In the genomic region with DNA sequence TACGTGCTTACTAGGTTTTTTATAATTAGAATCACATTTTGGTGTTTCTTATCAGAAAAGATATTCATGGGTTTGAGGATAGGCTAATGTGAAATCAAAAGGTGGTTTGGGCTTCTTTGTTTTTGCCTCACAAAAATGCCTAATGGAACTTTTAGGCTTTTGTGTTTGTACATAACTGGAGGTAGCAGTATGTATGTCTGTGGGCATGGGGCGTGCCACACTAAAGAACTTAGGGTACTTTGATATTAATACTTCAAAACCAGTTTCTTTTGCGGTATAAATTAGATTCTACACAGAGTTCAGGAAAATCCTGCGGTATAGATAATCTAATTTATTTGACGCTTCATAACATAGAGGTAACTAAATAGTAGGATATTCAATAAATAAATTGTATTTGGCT, we compare ENCODE assay signal across 1 cellular context.
TF ChIP-seq lines count a peak whose summit lies in the region.

No MANE protein-coding gene starts in this region.

TF ChIP-seq in HCT116, 20 proteins besides CTCF, POLR2A, EP300 and RAD21 (continued from another document):
- TF ChIP-seq ZBTB33 (IDR thresholded peaks at IDR 0.05; ENCODE audit: extremely low read depth, insufficient replicate concordance, low read length) (no peak), REST (IDR thresholded peaks at IDR 0.05; ENCODE audit: low read depth) (no peak)
